Comparison of ENCODE assay signal across 8 cellular contexts in the genomic region with DNA sequence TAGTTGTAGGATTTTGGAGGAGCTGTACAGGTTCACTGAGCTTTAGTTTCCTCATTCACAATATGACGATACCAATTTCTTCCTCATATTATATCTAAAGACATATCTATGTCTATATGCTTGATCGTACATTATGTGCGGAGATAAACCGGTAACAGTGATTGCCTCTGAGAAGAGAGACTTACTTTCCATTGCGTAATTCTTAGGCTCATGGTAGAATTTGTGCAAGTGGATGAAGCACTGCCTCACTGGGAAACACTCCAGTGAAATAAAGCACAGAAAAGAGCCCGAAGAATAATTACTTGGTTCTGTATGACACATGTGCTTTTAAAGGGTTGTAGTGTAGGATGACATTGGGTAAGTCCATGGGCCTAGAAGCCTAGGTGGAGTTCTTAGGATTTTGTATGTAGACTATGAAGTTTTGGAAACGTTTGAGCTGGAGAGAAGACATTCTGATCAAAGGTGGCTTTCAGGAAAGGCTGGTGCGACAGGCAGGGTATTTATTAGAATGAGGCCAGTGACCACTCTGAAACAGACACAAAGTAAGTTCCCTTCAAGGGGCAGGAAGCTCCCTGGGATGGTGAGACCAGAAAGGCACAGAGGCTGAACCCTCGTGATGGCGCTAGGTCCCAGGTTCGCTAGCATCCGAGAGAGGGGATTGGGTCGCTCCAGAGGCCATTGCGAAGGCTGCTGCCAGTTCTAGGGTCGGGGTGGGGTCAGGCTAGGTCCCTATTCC. TPM values are rescaled to one million over a fixed set of nuclear protein-coding genes. Genes with fewer than 3 reads are reported as not detected.
A peak's percentile ranks its signal among the peaks of the same experiment; 100 is the strongest.
DNase-seq lines count a peak whose midpoint lies in the region; ATAC-seq, FAIRE-seq and TF ChIP-seq lines count a peak whose summit lies in the region.

No MANE protein-coding gene starts in this region.

- H3K4me3 ChIP-seq in GM12864 (ENCODE audit: low read depth, low read length) (peak overlapping the region; percentile 92), IMR-90 (ENCODE audit: insufficient read depth, low read depth, low read length) (peak overlapping the region; percentile 86), bronchial epithelial cell (ENCODE audit: low read depth, low read length) (peak overlapping the region; percentile 78), upper lobe of left lung (peak overlapping the region in 3 of 4 donors; percentile 65 to 87 (median 68))

- in situ Hi-C loops in IMR-90 (cut with MboI; ENCODE audit: low sequenced_read_pairs): no loop called here

- H3K14ac ChIP-seq in IMR-90 (replicated peaks; ENCODE audit: low read depth, low read length): peak overlapping the region; percentile 54; the same call in 1 of the 2 replicates

- POLR2A ChIA-PET in IMR-90 (lab: Charles Lee; ENCODE audit: unreplicated experiment): no interaction called here

- TF ChIP-seq EP300 in upper lobe of left lung (IDR thresholded peaks at IDR 0.05): no peak

- peak overlapping the region; percentile 81 to 95 for H4K8ac ChIP-seq in IMR-90 (ENCODE audit: low read depth in 2 of 2, low read length in 2 of 2)

- H3K4me1 Mint-ChIP-seq in memory B cell: peaks cover 15% of the 10 kb centered on the region

- no peak overlapping the region for H2AK9ac ChIP-seq in IMR-90 (replicated peaks; ENCODE audit: low read depth, low read length, poor library complexity)

- no peak for TF ChIP-seq CTCF in GM12864 (IDR thresholded peaks at IDR 0.05; ENCODE audit: low read depth, low read length, missing control alignments)
- no peak for TF ChIP-seq CTCF in IMR-90 (conservative IDR thresholded peaks at IDR 0.05; ENCODE audit: low read depth, low read length)
- TF ChIP-seq CTCF in bronchial epithelial cell (IDR thresholded peaks at IDR 0.05; ENCODE audit: insufficient read depth, low read length, severe bottlenecking): no peak
- no peak for TF ChIP-seq CTCF in upper lobe of left lung (IDR thresholded peaks at IDR 0.05)

- peak overlapping the region; percentile 97 for H3K4me3 Mint-ChIP-seq in memory B cell

- peak overlapping the region; percentile 83 for H3K4me2 ChIP-seq in IMR-90 (ENCODE audit: low read depth, low read length)

- FAIRE-seq in bronchial epithelial cell (lab: Jason Lieb, UNC): no peak

- H2BK120ac ChIP-seq in IMR-90 (ENCODE audit: low read depth, low read length): no peak overlapping the region

- intact Hi-C loops in IMR-90 (cut with micrococcal nuclease): loop anchor here (2.0 to 10.0 kb wide), 2 partner anchors 121 to 605 kb away; no protein-coding TSS in a partner anchor

- H3K27me3 Mint-ChIP-seq in memory B cell: no peaks in the 10 kb centered on the region

- peaks cover 4% of the 10 kb centered on the region for H4K20me1 ChIP-seq in IMR-90 (ENCODE audit: insufficient read depth, low read length)

- H3K4me1 ChIP-seq in IMR-90 (ENCODE audit: control insufficient read depth, insufficient read depth, low read length): no peaks in the 10 kb centered on the region
- peaks cover 0 to 5% (median 2%) of the 10 kb centered on the region in 4 donors for H3K4me1 ChIP-seq in upper lobe of left lung

- H2BK20ac ChIP-seq in IMR-90 (ENCODE audit: low read depth, low read length): no peak overlapping the region

- H3K27me3 ChIP-seq in IMR-90 (ENCODE audit: control insufficient read depth, insufficient read depth, low read length): no peaks in the 10 kb centered on the region
- no peaks in the 10 kb centered on the region for H3K27me3 ChIP-seq in bronchial epithelial cell (ENCODE audit: control insufficient read depth, insufficient read depth, low read length)
- H3K27me3 ChIP-seq in upper lobe of left lung: no peaks in the 10 kb centered on the region

- no peaks in the 10 kb centered on the region for H3K9me1 ChIP-seq in IMR-90 (ENCODE audit: insufficient read depth, low read length)

- H3K27ac ChIP-seq in IMR-90 (ENCODE audit: insufficient read depth, low read length) (peak overlapping the region; percentile 83), upper lobe of left lung (peak overlapping the region; percentile 91 to 94 (median 93))

- H3K36me3 Mint-ChIP-seq in memory B cell: no peaks in the 10 kb centered on the region

- H3K79me1 ChIP-seq in IMR-90 (ENCODE audit: low read depth in 1 of 2, low read length in 2 of 2): no peaks in the 10 kb centered on the region; a peak in 2 of 4 replicates

- H2BK15ac ChIP-seq in IMR-90 (ENCODE audit: low read depth, low read length): no peak overlapping the region

- peak overlapping the region; percentile 63; the same call in 1 of the 2 replicates for H3K23ac ChIP-seq in IMR-90 (ENCODE audit: low read depth, low read length)

- DNase-seq in GM12864 (ENCODE audit: low read depth): no peak
- no peak for DNase-seq in IMR-90
- DNase-seq in bronchial epithelial cell (ENCODE audit: low read depth): peak; percentile 10
- no peak for DNase-seq in memory B cell (ENCODE audit: low spot score in 2 of 2)
- no peak for DNase-seq in upper lobe of left lung
- DNase-seq in NCI-H2171 (lab: John Stamatoyannopoulos, UW): no peak
- DNase-seq in germinal center (ENCODE audit: low spot score): no peak

- H2BK5ac ChIP-seq in IMR-90 (ENCODE audit: low read depth, low read length, poor library complexity, severe bottlenecking): peak overlapping the region; percentile 63

- H3K9me3 Mint-ChIP-seq in memory B cell: no peaks in the 10 kb centered on the region

- peak overlapping the region; percentile 96 for H4K5ac ChIP-seq in IMR-90 (ENCODE audit: low read depth, low read length)

- peak overlapping the region; percentile 75 for H3K9ac ChIP-seq in IMR-90 (ENCODE audit: low read depth, low read length)

- peak overlapping the region; percentile 84 for H4K91ac ChIP-seq in IMR-90 (ENCODE audit: insufficient read depth, low read depth, low read length)

- BruUV-seq in IMR-90 (replicated peaks; lab: Mats Ljungman, UMichigan): no TSS peak

- peak overlapping the region; percentile 96 for H3K27ac Mint-ChIP-seq in memory B cell

- H2AFZ ChIP-seq in IMR-90 (replicated peaks; ENCODE audit: low read length, poor library complexity): peak overlapping the region; percentile 88

- no peaks in the 10 kb centered on the region for H3K9me3 ChIP-seq in IMR-90 (ENCODE audit: control insufficient read depth, insufficient read depth, low read length)
- H3K9me3 ChIP-seq in upper lobe of left lung: no peaks in the 10 kb centered on the region

- ATAC-seq in GM21528 (IDR thresholded peaks at IDR 0.05; ENCODE audit: low FRiP score, unreplicated experiment) (peak; percentile 60), IMR-90 (ENCODE audit: low read depth) (peak; percentile 12), memory B cell (ENCODE audit: low read depth) (peak; percentile 34), upper lobe of left lung (ENCODE audit: low FRiP score in 2 of 2) (peak; percentile 54 to 63)

- no peak for TF ChIP-seq RAD21 in IMR-90 (IDR thresholded peaks at IDR 0.05; ENCODE audit: low read length)

- WGBS in IMR-90 (ENCODE audit: extremely low coverage in 2 of 2, insufficient read length in 1 of 2), 2 experiments: 52% methylated on average over 7 of the region's 15 CpGs; no CpG with 5 or more reads in 1 of the 2 experiments
- WGBS in upper lobe of left lung, 2 donors: 50 to 64% methylated on average over 8 to 15 of the region's 15 CpGs

- peak overlapping the region; percentile 66; the same call in 1 of the 2 replicates for H3K18ac ChIP-seq in IMR-90 (ENCODE audit: low read depth, low read length)

- CTCF ChIA-PET in IMR-90 (lab: Yijun Ruan, JAX): interaction anchor here (1.1 kb wide), 1 partner anchor 23 kb away, joined by 3 read pairs; no protein-coding TSS in a partner anchor

- H3K56ac ChIP-seq in IMR-90 (ENCODE audit: extremely low read depth, insufficient read depth, low read length): 0 out of 2 replicates have a peak overlapping the region, but pooled peaks have one; percentile 1

- no peak overlapping the region for H2AK5ac ChIP-seq in IMR-90 (ENCODE audit: low read depth, low read length)

- no peak for TF ChIP-seq POLR2A in IMR-90 (IDR thresholded peaks at IDR 0.05; ENCODE audit: low read depth, low read length)
- TF ChIP-seq POLR2A in upper lobe of left lung (IDR thresholded peaks at IDR 0.05): no peak

- H3K4ac ChIP-seq in IMR-90 (ENCODE audit: low read depth, low read length): peak overlapping the region; percentile 74

- no peaks in the 10 kb centered on the region; the same call in 1 of the 2 replicates for H3K36me3 ChIP-seq in IMR-90 (ENCODE audit: control insufficient read depth, insufficient read depth, low read length)
- no peaks in the 10 kb centered on the region for H3K36me3 ChIP-seq in bronchial epithelial cell (ENCODE audit: control insufficient read depth, insufficient read depth, low read length)
- peaks cover 0 to 4% (median 0%) of the 10 kb centered on the region in 4 donors for H3K36me3 ChIP-seq in upper lobe of left lung

- dilution Hi-C loops in IMR-90 (cut with HindIII; ENCODE audit: low sequenced_read_pairs, unreplicated experiment): no loop called here

TF ChIP-seq in IMR-90, 13 proteins besides CTCF, POLR2A, EP300 and RAD21:
- peak; percentile 76 for TF ChIP-seq CEBPB (IDR thresholded peaks at IDR 0.05; ENCODE audit: low read depth, low read length)
- TF ChIP-seq BHLHE40 (IDR thresholded peaks at IDR 0.05; ENCODE audit: low read depth, low read length): no peak
- TF ChIP-seq, protein P1, sequence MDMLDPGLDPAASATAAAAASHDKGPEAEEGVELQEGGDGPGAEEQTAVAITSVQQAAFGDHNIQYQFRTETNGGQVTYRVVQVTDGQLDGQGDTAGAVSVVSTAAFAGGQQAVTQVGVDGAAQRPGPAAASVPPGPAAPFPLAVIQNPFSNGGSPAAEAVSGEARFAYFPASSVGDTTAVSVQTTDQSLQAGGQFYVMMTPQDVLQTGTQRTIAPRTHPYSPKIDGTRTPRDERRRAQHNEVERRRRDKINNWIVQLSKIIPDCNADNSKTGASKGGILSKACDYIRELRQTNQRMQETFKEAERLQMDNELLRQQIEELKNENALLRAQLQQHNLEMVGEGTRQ (IDR thresholded peaks at IDR 0.05; ENCODE audit: low read depth, low read length): no peak
- TF ChIP-seq RFX5 (IDR thresholded peaks at IDR 0.05; ENCODE audit: low read depth, low read length): no peak

RNA-seq across cellular contexts. Expression of a gene that starts 0.6 kb away (rescaled TPM):
- 42.3 and 75.3 TPM in 2 replicates for total RNA-seq in IMR-90 (2012; rRNA removed)
- polyA plus RNA-seq in IMR-90 (2012; rRNA removed): 24.7 and 30.8 TPM in 2 replicates
- 1.8 and 4.9 TPM in 2 replicates for polyA plus RNA-seq in IMR-90 (2012; cell fraction: cytosol; rRNA removed)
- 0.69 and 6.0 TPM in 2 replicates for polyA plus RNA-seq in IMR-90 (2012; cell fraction: nucleus; rRNA removed; ENCODE audit: low replicate concordance)
- total RNA-seq in bronchial epithelial cell: 69.0 and 80.4 TPM in 2 replicates
- 10 to 100 TPM in 5 of 6 donors, 1 to 10 TPM in 1; 6.0 to 36.1 (median 21.5) TPM for total RNA-seq in upper lobe of left lung

RNA-seq across cellular contexts. Expression of a gene that starts 48.7 kb away (rescaled TPM):
- 0.54 and 0.56 TPM in 2 replicates for total RNA-seq in IMR-90 (2012; rRNA removed)
- 0.23 and 0.29 TPM in 2 replicates for polyA plus RNA-seq in IMR-90 (2012; rRNA removed)
- polyA plus RNA-seq in IMR-90 (2012; cell fraction: cytosol; rRNA removed): 0.13 and 0.16 TPM in 2 replicates
- 0.05 and 0.11 TPM in 2 replicates for polyA plus RNA-seq in IMR-90 (2012; cell fraction: nucleus; rRNA removed; ENCODE audit: low replicate concordance)
- 0.26 and 2.6 TPM in 2 replicates for total RNA-seq in bronchial epithelial cell
- 1 to 10 TPM in 1 of 6 donors, under 1 TPM in 4, not detected in 1; 0.30 to 1.2 (median 0.44) TPM for total RNA-seq in upper lobe of left lung
